9 cellular contexts compared by ENCODE assay signal in genomic region chr7:151381083-151381332, GRCh38. TPM values are rescaled to one million over a fixed set of nuclear protein-coding genes. Genes with fewer than 3 reads are reported as not detected.
DNase-seq lines count a peak whose midpoint lies in the region; ATAC-seq and TF ChIP-seq lines count a peak whose summit lies in the region.
"Had no signal": no experiment of that assay in that cellular context is flagged by ENCODE, and none has a peak within 500 bp of the region (broad histone marks: within the 10 kb centered on the region; RNA-seq: fewer than 3 reads in every experiment).

No MANE protein-coding gene starts in this region.

- H3K27ac ChIP-seq in heart right ventricle (no peak overlapping the region), OCI-LY1 (ENCODE audit: low read depth, low read length, poor library complexity, severe bottlenecking) (no peak overlapping the region), iPS DF 6.9 (ENCODE audit: low read length) (no peak overlapping the region), thoracic aorta (no peak overlapping the region)

- no peaks in the 10 kb centered on the region for H3F3A ChIP-seq in OCI-LY1 (ENCODE audit: insufficient read depth, low read length)

- no peak for TF ChIP-seq CTCF in heart right ventricle (IDR thresholded peaks at IDR 0.05)
- TF ChIP-seq CTCF in OCI-LY1 (IDR thresholded peaks at IDR 0.05; ENCODE audit: low read length), result no peak
- TF ChIP-seq CTCF in thoracic aorta (IDR thresholded peaks at IDR 0.05), result no peak

- no peaks in the 10 kb centered on the region for H3K9me3 ChIP-seq in heart right ventricle
- no peaks in the 10 kb centered on the region for H3K9me3 ChIP-seq in OCI-LY1 (ENCODE audit: low read length)
- no peaks in the 10 kb centered on the region for H3K9me3 ChIP-seq in iPS DF 6.9 (ENCODE audit: control insufficient read depth, insufficient read depth, low read length)
- no peaks in the 10 kb centered on the region for H3K9me3 ChIP-seq in thoracic aorta

- no peak overlapping the region for H3K9ac ChIP-seq in OCI-LY1 (ENCODE audit: low read length)

- H4K20me1 ChIP-seq in OCI-LY1 (ENCODE audit: insufficient read depth, low read length), result no peaks in the 10 kb centered on the region

- H3K36me3 ChIP-seq in heart right ventricle (peaks cover 6 to 33% (median 15%) of the 10 kb centered on the region in 9 donors), OCI-LY1 (ENCODE audit: insufficient read depth, low read length) (peaks cover 11% of the 10 kb centered on the region; the same call in 1 of the 2 replicates), iPS DF 6.9 (ENCODE audit: control insufficient read depth, insufficient read depth, low read length) (0 out of 2 replicates have a peak, but pooled peaks cover 9% of the 10 kb centered on the region), thoracic aorta (peaks cover 19% of the 10 kb centered on the region)

- no peak for DNase-seq in heart right ventricle
- DNase-seq in Right ventricle myocardium inferior (ENCODE audit: missing footprints), result no peak
- no peak for DNase-seq in iPS DF 6.9 (ENCODE audit: low read depth, low spot score)
- DNase-seq in thoracic aorta (ENCODE audit: low spot score), result no peak
- no peak for DNase-seq in stimulated activated CD4-positive, alpha-beta T cell treated with anti-CD3 and anti-CD28 coated beads, Interleukin-4, amount 100 ng/mL, for 4 hours
- DNase-seq in NCI-H1930 (lab: John Stamatoyannopoulos, UW), result no peak

- H3K4me3 ChIP-seq in heart right ventricle, result peak overlapping the region in 8 of 10 donors; percentile 16 to 48 (median 37)
- peak overlapping the region; percentile 13 for H3K4me3 ChIP-seq in OCI-LY1 (ENCODE audit: low read depth, low read length, poor library complexity, severe bottlenecking)
- peak overlapping the region; percentile 35; the same call in 1 of the 2 replicates for H3K4me3 ChIP-seq in iPS DF 6.9 (ENCODE audit: low read length)
- H3K4me3 ChIP-seq in thoracic aorta, result peak overlapping the region; percentile 63

- H3K4me1 ChIP-seq in heart right ventricle (peaks cover 3 to 19% (median 16%) of the 10 kb centered on the region in 9 donors), OCI-LY1 (ENCODE audit: insufficient read depth, low read length, severe bottlenecking) (peaks cover 10% of the 10 kb centered on the region), iPS DF 6.9 (ENCODE audit: control insufficient read depth, insufficient read depth, low read length) (peaks cover 2% of the 10 kb centered on the region; the same call in 1 of the 2 replicates), thoracic aorta (ENCODE audit: control insufficient read depth in 1 of 2, low read depth in 2 of 2) (peaks cover 10 to 28% of the 10 kb centered on the region in 2 donors)

- ATAC-seq in heart right ventricle (no peak), Right ventricle myocardium inferior (no peak), thoracic aorta (ENCODE audit: insufficient number of reproducible peaks, low FRiP score, low read depth) (no peak), HG02678 (IDR thresholded peaks at IDR 0.05; ENCODE audit: unreplicated experiment) (no peak)

- intact Hi-C loops in heart right ventricle (cut with DNase I) (loop anchor here in 2 of 10 donors (5.0 kb wide), 1 partner anchor 56 kb away; no protein-coding TSS in a partner anchor), Right ventricle myocardium inferior (cut with DNase I) (no loop called here)

- WGBS in heart right ventricle, 2 donors, result 34 to 54% methylated on average over 7 of the region's 7 CpGs
- WGBS in iPS DF 6.9 (ENCODE audit: insufficient coverage, insufficient read length), result no CpG with 5 or more reads among the region's 7 CpGs

- H3K9me2 ChIP-seq in OCI-LY1 (ENCODE audit: low read depth, low read length), result no peaks in the 10 kb centered on the region

- H3K27me3 ChIP-seq in heart right ventricle, result peaks cover 15 to 48% (median 39%) of the 10 kb centered on the region in 7 donors
- peaks cover 13% of the 10 kb centered on the region for H3K27me3 ChIP-seq in OCI-LY1 (ENCODE audit: insufficient read depth, low read length)
- H3K27me3 ChIP-seq in iPS DF 6.9 (ENCODE audit: control insufficient read depth, insufficient read depth, low read length), result peaks cover 5% of the 10 kb centered on the region; the same call in 1 of the 2 replicates
- no peaks in the 10 kb centered on the region for H3K27me3 ChIP-seq in thoracic aorta (replicated peaks; ENCODE audit: insufficient read depth)

- no peaks in the 10 kb centered on the region for H3K79me2 ChIP-seq in OCI-LY1 (ENCODE audit: insufficient read depth, low read length)

- H2AFZ ChIP-seq in OCI-LY1 (ENCODE audit: low read length), result no peak overlapping the region

- H3K4me2 ChIP-seq in OCI-LY1 (ENCODE audit: low read length), result peak overlapping the region; percentile 35; the same call in 1 of the 2 replicates

RNA-seq across cellular contexts. Expression of gene WDR86, which starts 28.8 kb away (rescaled TPM):
- total RNA-seq in heart right ventricle (under 1 TPM in 7 of 10 donors, not detected in 3; 0.15 to 0.52 (median 0.33) TPM), Right ventricle myocardium inferior (0.41 TPM), thoracic aorta (1 to 10 TPM in 1 of 2 donors, not detected in 1; 8.5 TPM)
- under 1 TPM; 0.17 to 0.22 TPM for polyA plus RNA-seq in heart right ventricle
- total RNA-seq: SK-MEL-5 had no signal

RNA-seq across cellular contexts. Expression of gene NUB1, which starts 39.4 kb away (rescaled TPM):
- 10 to 100 TPM; 36.7 to 53.0 (median 43.9) TPM for total RNA-seq in heart right ventricle
- polyA plus RNA-seq in heart right ventricle, result 10 to 100 TPM; 22.6 to 23.8 TPM
- 31.3 TPM for total RNA-seq in Right ventricle myocardium inferior
- 10 to 100 TPM; 51.0 to 53.4 TPM for total RNA-seq in thoracic aorta

RNA-seq across cellular contexts. Expression of gene CRYGN, which starts 58.9 kb away (rescaled TPM):
- total RNA-seq in heart right ventricle (under 1 TPM in 2 of 10 donors, not detected in 8; 0.15 to 0.72 TPM), Right ventricle myocardium inferior (not detected), thoracic aorta (under 1 TPM in 1 of 2 donors, not detected in 1; 0.35 TPM)
- under 1 TPM; 0.07 to 0.29 TPM for polyA plus RNA-seq in heart right ventricle
- total RNA-seq: SK-MEL-5 had no signal

Comparison
In these comparisons a context has a peak if more than half of its experiments do, and no peak if none do; other contexts are left out.
1. H3K4me3 ChIP-seq: peak in every context shown above with its lines; median percentile 63 in thoracic aorta; 37 in heart right ventricle; 35 in iPS DF 6.9; 13 in OCI-LY1.